In genomic region chr2:148614024-148614331, GRCh38 we compare ENCODE assay signal across 9 cellular contexts. TPM values are rescaled to one million over a fixed set of nuclear protein-coding genes. Genes with fewer than 3 reads are reported as not detected.
DNase-seq lines count a peak whose midpoint lies in the region; ATAC-seq, FAIRE-seq and TF ChIP-seq lines count a peak whose summit lies in the region.
"Had no signal": no experiment of that assay in that cellular context is flagged by ENCODE, and none has a peak within 500 bp of the region (broad histone marks: within the 10 kb centered on the region; RNA-seq: fewer than 3 reads in every experiment).

No MANE protein-coding gene starts in this region.

- H2AFZ ChIP-seq in astrocyte (ENCODE audit: low read depth, low read length) (peak overlapping the region; percentile 33), neural progenitor cell (replicated peaks) (peak overlapping the region; percentile 43)

- H3K4me1 ChIP-seq in astrocyte (ENCODE audit: insufficient read depth, low read length) (peaks cover 9% of the 10 kb centered on the region), neural progenitor cell (peaks cover 23% of the 10 kb centered on the region)

- ATAC-seq in activated CD8-positive, alpha-beta memory T cell treated with anti-CD3 and anti-CD28 coated beads, Interleukin-2, amount 10 ng/mL, durations not matched to agents 7 days and 5 days = peak; percentile 16
- ATAC-seq in HG03439 (IDR thresholded peaks at IDR 0.05; ENCODE audit: unreplicated experiment) = peak; percentile 20

- H3K9ac ChIP-seq in astrocyte (ENCODE audit: low read length) (peak overlapping the region; percentile 38), neural progenitor cell (no peak overlapping the region)

- no peaks in the 10 kb centered on the region for H3K27me3 ChIP-seq in astrocyte (ENCODE audit: insufficient read depth, low read length)
- no peaks in the 10 kb centered on the region for H3K27me3 ChIP-seq in neural progenitor cell

- peaks cover 5% of the 10 kb centered on the region for H3F3A ChIP-seq in neural progenitor cell (ENCODE audit: low read depth)

- no peak overlapping the region for H3K27ac ChIP-seq in astrocyte (ENCODE audit: low read depth, low read length)
- no peak overlapping the region for H3K27ac ChIP-seq in neural progenitor cell

- H3K4me2 ChIP-seq in astrocyte (ENCODE audit: low read length) (peak overlapping the region; percentile 64), neural progenitor cell (peak overlapping the region; percentile 50)

- H3K79me2 ChIP-seq in astrocyte (ENCODE audit: insufficient read depth, low read length) = no peaks in the 10 kb centered on the region
- H3K79me2 ChIP-seq in neural progenitor cell (ENCODE audit: low read depth) = no peaks in the 10 kb centered on the region

- H3K27ac Mint-ChIP-seq in activated CD8-positive, alpha-beta memory T cell treated with anti-CD3 and anti-CD28 coated beads, Interleukin-2, amount 10 ng/mL, durations not matched to agents 7 days and 5 days = peak overlapping the region; percentile 1
- H3K27ac Mint-ChIP-seq in astrocyte (ENCODE audit: unreplicated experiment) (peak overlapping the region; percentile 88), neural progenitor cell (peak overlapping the region; percentile 84)

- peaks cover 21% of the 10 kb centered on the region for H3K27me3 Mint-ChIP-seq in activated CD8-positive, alpha-beta memory T cell treated with anti-CD3 and anti-CD28 coated beads, Interleukin-2, amount 10 ng/mL, durations not matched to agents 7 days and 5 days
- H3K27me3 Mint-ChIP-seq in astrocyte (ENCODE audit: low read depth, unreplicated experiment) = no peaks in the 10 kb centered on the region
- H3K27me3 Mint-ChIP-seq in neural progenitor cell (ENCODE audit: insufficient read depth, low read depth) = no peaks in the 10 kb centered on the region

- H3K4me3 ChIP-seq in astrocyte (ENCODE audit: insufficient read depth, low read depth, low read length) = no peak overlapping the region
- no peak overlapping the region for H3K4me3 ChIP-seq in neural progenitor cell

- DNase-seq in activated CD8-positive, alpha-beta memory T cell treated with anti-CD3 and anti-CD28 coated beads, Interleukin-2, amount 10 ng/mL, durations not matched to agents 7 days and 5 days = no peak
- DNase-seq in activated CD8-positive, alpha-beta memory T cell treated with anti-CD3 and anti-CD28 coated beads, Interleukin-2, amount 50 U/mL, for 48 hours = no peak
- DNase-seq in astrocyte (ENCODE audit: low read depth) = peak; percentile 5
- DNase-seq in neural progenitor cell (ENCODE audit: low spot score) = peak; percentile 69
- no peak for DNase-seq in NCI-H1694 treated with DMSO at 0.1 percent for 48 hours (lab: John Stamatoyannopoulos, UW)
- DNase-seq in COR-L47 (lab: John Stamatoyannopoulos, UW) = no peak
- DNase-seq in stimulated activated CD8-positive, alpha-beta memory T cell treated with anti-CD3 and anti-CD28 coated beads, Interleukin-4, amount 100 ng/mL, for 48 hours = no peak

- no peaks in the 10 kb centered on the region for H3K36me3 ChIP-seq in astrocyte (ENCODE audit: insufficient read depth, low read length)
- no peaks in the 10 kb centered on the region for H3K36me3 ChIP-seq in neural progenitor cell

- H3K4me3 Mint-ChIP-seq in activated CD8-positive, alpha-beta memory T cell treated with anti-CD3 and anti-CD28 coated beads, Interleukin-2, amount 10 ng/mL, durations not matched to agents 7 days and 5 days = no peak overlapping the region
- H3K4me3 Mint-ChIP-seq in astrocyte (ENCODE audit: unreplicated experiment) = no peak overlapping the region
- H3K4me3 Mint-ChIP-seq in neural progenitor cell = no peak overlapping the region

- TF ChIP-seq CTCF in astrocyte (IDR thresholded peaks at IDR 0.05; ENCODE audit: insufficient read depth, low read depth, low read length) (no peak), neural progenitor cell (IDR thresholded peaks at IDR 0.05) (no peak)

- H3K4me1 Mint-ChIP-seq in activated CD8-positive, alpha-beta memory T cell treated with anti-CD3 and anti-CD28 coated beads, Interleukin-2, amount 10 ng/mL, durations not matched to agents 7 days and 5 days = peaks cover 14% of the 10 kb centered on the region
- H3K4me1 Mint-ChIP-seq in astrocyte (ENCODE audit: low read depth, unreplicated experiment) (peaks cover 22% of the 10 kb centered on the region), neural progenitor cell (peaks cover 25% of the 10 kb centered on the region)

- peaks cover 2% of the 10 kb centered on the region for H3K36me3 Mint-ChIP-seq in activated CD8-positive, alpha-beta memory T cell treated with anti-CD3 and anti-CD28 coated beads, Interleukin-2, amount 10 ng/mL, durations not matched to agents 7 days and 5 days
- no peaks in the 10 kb centered on the region for H3K36me3 Mint-ChIP-seq in astrocyte (ENCODE audit: low read depth, unreplicated experiment)
- no peaks in the 10 kb centered on the region for H3K36me3 Mint-ChIP-seq in neural progenitor cell

- no peaks in the 10 kb centered on the region for H3K9me3 Mint-ChIP-seq in activated CD8-positive, alpha-beta memory T cell treated with anti-CD3 and anti-CD28 coated beads, Interleukin-2, amount 10 ng/mL, durations not matched to agents 7 days and 5 days (ENCODE audit: low read depth)
- no peaks in the 10 kb centered on the region for H3K9me3 Mint-ChIP-seq in astrocyte (ENCODE audit: unreplicated experiment)
- H3K9me3 Mint-ChIP-seq in neural progenitor cell = no peaks in the 10 kb centered on the region

- FAIRE-seq in astrocyte (lab: Jason Lieb, UNC) = no peak
- FAIRE-seq: G401.6 had no signal

- H3K9me3 ChIP-seq in astrocyte (ENCODE audit: insufficient read depth, low read depth, low read length) (no peaks in the 10 kb centered on the region), neural progenitor cell (ENCODE audit: low read depth) (no peaks in the 10 kb centered on the region)

- CTCF ChIA-PET in activated CD8-positive, alpha-beta memory T cell treated with anti-CD3 and anti-CD28 coated beads, Interleukin-2, amount 10 ng/mL, durations not matched to agents 7 days and 5 days (lab: Charles Lee) = interaction anchor here (1.4 kb wide), 1 partner anchor 11 kb away, joined by 6 read pairs; no protein-coding TSS in a partner anchor

- no peaks in the 10 kb centered on the region for H4K20me1 ChIP-seq in astrocyte (ENCODE audit: insufficient read depth, low read length)
- no peaks in the 10 kb centered on the region for H4K20me1 ChIP-seq in neural progenitor cell (ENCODE audit: low read depth)

RNA-seq across cellular contexts. Expression of gene EPC2, which starts 30.6 kb away (rescaled TPM):
- 10 to 100 TPM; 19.4 to 21.8 TPM for total RNA-seq in activated CD8-positive, alpha-beta memory T cell treated with anti-CD3 and anti-CD28 coated beads, Interleukin-2, amount 10 ng/mL, durations not matched to agents 7 days and 5 days
- total RNA-seq in astrocyte (22.8 and 24.8 TPM in 2 replicates), neural progenitor cell (ENCODE audit: low replicate concordance) (28.0 and 39.3 TPM in 2 replicates)

Comparison
In these comparisons a context has a peak if more than half of its experiments do, and no peak if none do; other contexts are left out.
1. DNase-seq: peak in astrocyte (single experiment) and neural progenitor cell (single experiment); none in activated CD8-positive, alpha-beta memory T cell treated with anti-CD3 and anti-CD28 coated beads, Interleukin-2, amount 10 ng/mL, durations not matched to agents 7 days and 5 days (single experiment), activated CD8-positive, alpha-beta memory T cell treated with anti-CD3 and anti-CD28 coated beads, Interleukin-2, amount 50 U/mL, for 48 hours (single experiment), NCI-H1694 treated with DMSO at 0.1 percent for 48 hours (single experiment), COR-L47 (single experiment) and stimulated activated CD8-positive, alpha-beta memory T cell treated with anti-CD3 and anti-CD28 coated beads, Interleukin-4, amount 100 ng/mL, for 48 hours (single experiment).
2. H3K27ac Mint-ChIP-seq: peak in every context shown above with its lines; median percentile 88 in astrocyte; 84 in neural progenitor cell; 1 in activated CD8-positive, alpha-beta memory T cell treated with anti-CD3 and anti-CD28 coated beads, Interleukin-2, amount 10 ng/mL, durations not matched to agents 7 days and 5 days.